1 cellular context compared by ENCODE assay signal in genomic region chr7:21939858-21940322, GRCh38.
TF ChIP-seq lines count a peak whose summit lies in the region.

No MANE protein-coding gene starts in this region.

TF ChIP-seq in endothelial cell of umbilical vein, 7 proteins besides CTCF, POLR2A, EP300 and RAD21 (continued from another document):
- TF ChIP-seq MAX (IDR thresholded peaks at IDR 0.05; ENCODE audit: insufficient read depth, insufficient read length) = no peak
- TF ChIP-seq JUN (IDR thresholded peaks at IDR 0.05; ENCODE audit: borderline replicate concordance, insufficient read depth, insufficient read length, low read depth) = no peak
- no peak for TF ChIP-seq GATA2 (IDR thresholded peaks at IDR 0.05; ENCODE audit: insufficient read depth, insufficient read length, low read depth, low read length)
- no peak for TF ChIP-seq MYC (IDR thresholded peaks at IDR 0.05; ENCODE audit: low read depth, low read length)
